8 cellular contexts compared by ENCODE assay signal in genomic region chr20:33731693-33732165, GRCh38. TPM values are rescaled to one million over a fixed set of nuclear protein-coding genes. Genes with fewer than 3 reads are reported as not detected.
DNase-seq lines count a peak whose midpoint lies in the region; ATAC-seq and TF ChIP-seq lines count a peak whose summit lies in the region.

Gene ZNF341 (plus strand): TSS chr20:33731996. CDS start chr20:33732022, 26 bp downstream.

- H3K9me3 Mint-ChIP-seq in activated naive CD8-positive, alpha-beta T cell treated with anti-CD3 and anti-CD28 coated beads, Interleukin-2, amount 50 U/mL, for 24 hours = peaks cover 11% of the 10 kb centered on the region

- intact Hi-C loops in gastrocnemius medialis (cut with DNase I; ENCODE audit: low total_unique reads) = loop anchor here (2.0 to 5.0 kb wide), 4 partner anchors 59 to 274 kb away; partner anchors contain the start of genes CHMP4B, NECAB3 and RALY

- peak; percentile 93 for TF ChIP-seq CTCF in GM12874 (IDR thresholded peaks at IDR 0.05; ENCODE audit: insufficient read depth, low read depth, low read length)
- peak; percentile 89 to 94 (median 92) for TF ChIP-seq CTCF in gastrocnemius medialis (IDR thresholded peaks at IDR 0.05 in 4 of 5, conservative IDR thresholded peaks at IDR 0.05 in 1 of 5)

- peak within 1 kb of the TSS; percentile 82 for H3K4me3 Mint-ChIP-seq in activated naive CD8-positive, alpha-beta T cell treated with anti-CD3 and anti-CD28 coated beads, Interleukin-2, amount 50 U/mL, for 24 hours

- peak within 1 kb of the TSS; percentile 76 for H3K27ac Mint-ChIP-seq in activated naive CD8-positive, alpha-beta T cell treated with anti-CD3 and anti-CD28 coated beads, Interleukin-2, amount 50 U/mL, for 24 hours

- H3K36me3 ChIP-seq in gastrocnemius medialis = no peaks in the 10 kb centered on the region

- H3K4me1 Mint-ChIP-seq in activated naive CD8-positive, alpha-beta T cell treated with anti-CD3 and anti-CD28 coated beads, Interleukin-2, amount 50 U/mL, for 24 hours = peaks cover 30% of the 10 kb centered on the region

- peaks cover 0 to 5% (median 4%) of the 10 kb centered on the region in 3 donors for H3K9me3 ChIP-seq in gastrocnemius medialis

- H3K36me3 Mint-ChIP-seq in activated naive CD8-positive, alpha-beta T cell treated with anti-CD3 and anti-CD28 coated beads, Interleukin-2, amount 50 U/mL, for 24 hours (ENCODE audit: low read depth) = peaks cover 11% of the 10 kb centered on the region

- H3K4me1 ChIP-seq in gastrocnemius medialis = peaks cover 14 to 15% of the 10 kb centered on the region in 2 donors

- ATAC-seq in HG02642 (IDR thresholded peaks at IDR 0.05; ENCODE audit: poor library complexity, unreplicated experiment) (peak; percentile 87), gastrocnemius medialis (peak in 1 of 2 donors; percentile 79)
- peak; percentile 77 for ATAC-seq in activated naive CD8-positive, alpha-beta T cell treated with anti-CD3 and anti-CD28 coated beads, Interleukin-2, amount 50 U/mL, for 24 hours

- peak within 1 kb of the TSS; percentile 61 to 73 (median 70) for H3K4me3 ChIP-seq in gastrocnemius medialis

- in situ Hi-C loops in gastrocnemius medialis (cut with MboI; ENCODE audit: low sequenced_read_pairs in 4 of 4) = no loop called here

- no peaks in the 10 kb centered on the region for H3K27me3 ChIP-seq in gastrocnemius medialis

- H3K27ac ChIP-seq in gastrocnemius medialis = peak within 1 kb of the TSS; percentile 77 to 97 (median 90)

- DNase-seq in NCI-H1092 (lab: John Stamatoyannopoulos, UW) = peak; percentile 91
- peak; percentile 94 for DNase-seq in SW480 (ENCODE audit: low spot score)
- peak; percentile 90 for DNase-seq in activated naive CD8-positive, alpha-beta T cell treated with anti-CD3 and anti-CD28 coated beads, Interleukin-2, amount 50 U/mL, for 24 hours
- peak; percentile 46 to 97 (median 89) for DNase-seq in hypothalamus (lab: John Stamatoyannopoulos, UW)
- peak; percentile 72 to 83 for DNase-seq in gastrocnemius medialis
- DNase-seq in pons (ENCODE audit: low spot score) = no peak

- TF ChIP-seq POLR2A in gastrocnemius medialis (IDR thresholded peaks at IDR 0.05) = no peak

- no peaks in the 10 kb centered on the region for H3K27me3 Mint-ChIP-seq in activated naive CD8-positive, alpha-beta T cell treated with anti-CD3 and anti-CD28 coated beads, Interleukin-2, amount 50 U/mL, for 24 hours

RNA-seq across cellular contexts. Expression of gene ZNF341, which starts in this region (rescaled TPM):
- 1 to 10 TPM; 1.8 to 4.6 (median 2.6) TPM for total RNA-seq in gastrocnemius medialis
